ENCODE assay signal across 8 cellular contexts in genomic region chr15:55627730-55628368, GRCh38. TPM values are rescaled to one million over a fixed set of nuclear protein-coding genes. Genes with fewer than 3 reads are reported as not detected.
A peak's percentile ranks its signal among the peaks of the same experiment; 100 is the strongest.
DNase-seq lines count a peak whose midpoint lies in the region; ATAC-seq and TF ChIP-seq lines count a peak whose summit lies in the region.

No MANE protein-coding gene starts in this region.

- intact Hi-C loops in left lung (cut with DNase I), result no loop called here
- intact Hi-C loops in CD8-positive, alpha-beta T cell (cut with DNase I, micrococcal nuclease), result no loop called here

- DNase-seq in AG08396 (ENCODE audit: low spot score), result peak; percentile 74
- peak; percentile 86 for DNase-seq in HS-5 (ENCODE audit: low read depth)
- peak; percentile 75 for DNase-seq in amniotic stem cell (lab: John Stamatoyannopoulos, UW)
- peak in 1 of 2 donors; percentile 75 for DNase-seq in left lung
- no peak for DNase-seq in COLO668 (lab: John Stamatoyannopoulos, UW; ENCODE audit: unreplicated experiment)
- no peak for DNase-seq in NCI-H128 (lab: John Stamatoyannopoulos, UW; ENCODE audit: unreplicated experiment)
- DNase-seq in CD8-positive, alpha-beta T cell, result no peak

- CTCF ChIA-PET in CD8-positive, alpha-beta T cell (lab: Charles Lee), result no interaction called here

- peak overlapping the region in 1 of 2 donors; percentile 6 for H3K27ac ChIP-seq in left lung
- H3K27ac ChIP-seq in CD8-positive, alpha-beta T cell (ENCODE audit: low read depth, low read length), result no peak overlapping the region

- H3K4me1 ChIP-seq in left lung, result no peaks in the 10 kb centered on the region
- no peaks in the 10 kb centered on the region for H3K4me1 ChIP-seq in CD8-positive, alpha-beta T cell (ENCODE audit: insufficient read depth, low read length)

- POLR2A ChIA-PET in CD8-positive, alpha-beta T cell (lab: Charles Lee), result no interaction called here

- H3K36me3 ChIP-seq in left lung, result no peaks in the 10 kb centered on the region
- H3K36me3 ChIP-seq in CD8-positive, alpha-beta T cell (ENCODE audit: insufficient read depth, low read length), result no peaks in the 10 kb centered on the region

- H3K4me1 Mint-ChIP-seq in CD8-positive, alpha-beta T cell (ENCODE audit: low read depth), result no peaks in the 10 kb centered on the region

- no peak overlapping the region for H3K4me3 Mint-ChIP-seq in CD8-positive, alpha-beta T cell

- ATAC-seq in left lung (peak; percentile 97), HG03139 (IDR thresholded peaks at IDR 0.05; ENCODE audit: unreplicated experiment) (no peak)
- ATAC-seq in CD8-positive, alpha-beta T cell, result no peak

- H3K4me3 ChIP-seq in left lung, result no peak overlapping the region
- no peak overlapping the region for H3K4me3 ChIP-seq in CD8-positive, alpha-beta T cell (ENCODE audit: low read depth, low read length)

- no peak overlapping the region for H3K27ac Mint-ChIP-seq in CD8-positive, alpha-beta T cell

- no peaks in the 10 kb centered on the region for H3K36me3 Mint-ChIP-seq in CD8-positive, alpha-beta T cell

- TF ChIP-seq CTCF in left lung (IDR thresholded peaks at IDR 0.05), result no peak
- no peak for TF ChIP-seq CTCF in CD8-positive, alpha-beta T cell (IDR thresholded peaks at IDR 0.05)

- H3K9me3 Mint-ChIP-seq in CD8-positive, alpha-beta T cell, result no peaks in the 10 kb centered on the region

- H3K27me3 ChIP-seq in left lung, result no peaks in the 10 kb centered on the region
- H3K27me3 ChIP-seq in CD8-positive, alpha-beta T cell (ENCODE audit: insufficient read depth, low read length), result no peaks in the 10 kb centered on the region

- no peaks in the 10 kb centered on the region for H3K9me3 ChIP-seq in left lung
- H3K9me3 ChIP-seq in CD8-positive, alpha-beta T cell (ENCODE audit: low read length), result no peaks in the 10 kb centered on the region

- H3K27me3 Mint-ChIP-seq in CD8-positive, alpha-beta T cell (ENCODE audit: low read depth), result peaks cover 2% of the 10 kb centered on the region

RNA-seq across cellular contexts. Expression of gene PYGO1, which starts 39.7 kb away (rescaled TPM):
- 10 to 100 TPM; 10.4 to 16.7 TPM for total RNA-seq in left lung
- total RNA-seq in CD8-positive, alpha-beta T cell, result not detected

Comparison
In these comparisons a context has a peak if more than half of its experiments do, and no peak if none do; other contexts are left out.
1. DNase-seq: peak in AG08396 (single experiment), HS-5 (single experiment) and amniotic stem cell (single experiment); none in COLO668 (single experiment), NCI-H128 (single experiment) and CD8-positive, alpha-beta T cell (0 of 7).
2. RNA of gene PYGO1, which starts 39.7 kb away (total RNA-seq): 10.4 to 16.7 TPM in left lung; not detected in CD8-positive, alpha-beta T cell; every median in the first group is over 10 times any median in the second.